In genomic region chr1:197914510-197914909, GRCh38 we compare ENCODE assay signal across 1 cellular context.
TF ChIP-seq lines count a peak whose summit lies in the region.

No MANE protein-coding gene starts in this region.

TF ChIP-seq in H1, 55 proteins besides CTCF, POLR2A, EP300 and RAD21:
- TF ChIP-seq SAP30 (IDR thresholded peaks at IDR 0.05; ENCODE audit: insufficient read depth, insufficient replicate concordance, low read length) (no peak), KDM1A (IDR thresholded peaks at IDR 0.05; ENCODE audit: borderline replicate concordance, low read length) (no peak)
